13 cellular contexts compared by ENCODE assay signal in genomic region chr21:29192999-29193563, GRCh38.
DNase-seq lines count a peak whose midpoint lies in the region; ATAC-seq and TF ChIP-seq lines count a peak whose summit lies in the region.
"Had no signal": no experiment of that assay in that cellular context is flagged by ENCODE, and none has a peak within 500 bp of the region (broad histone marks: within the 10 kb centered on the region; RNA-seq: fewer than 3 reads in every experiment).

No MANE protein-coding gene starts in this region.

- H3K4me1 Mint-ChIP-seq in memory B cell (peaks cover 14% of the 10 kb centered on the region), type B pancreatic cell (ENCODE audit: unreplicated experiment) (peaks cover 22% of the 10 kb centered on the region)

- H3K4me3 Mint-ChIP-seq in memory B cell (peak overlapping the region; percentile 24), type B pancreatic cell (peak overlapping the region; percentile 76)
- H3K4me3 Mint-ChIP-seq: activated naive CD4-positive, alpha-beta T cell treated with anti-CD3 and anti-CD28 coated beads, Interleukin-2, amount 50 U/mL, for 24 hours had no signal

- intact Hi-C loops in heart left ventricle (cut with DNase I) (no loop called here), Right ventricle myocardium inferior (cut with DNase I) (no loop called here)

- H3K36me3 ChIP-seq in heart left ventricle (no peaks in the 10 kb centered on the region), adipocyte (ENCODE audit: control insufficient read depth, insufficient read depth, low read length, severe bottlenecking) (no peaks in the 10 kb centered on the region), H7 (replicated peaks; ENCODE audit: control insufficient read depth, insufficient read depth, low read length) (no peaks in the 10 kb centered on the region)
- H3K36me3 ChIP-seq: esophagus muscularis mucosa had no signal

- H3K27me3 ChIP-seq in heart left ventricle, result no peaks in the 10 kb centered on the region
- H3K27me3 ChIP-seq in adipocyte (replicated peaks; ENCODE audit: control insufficient read depth, insufficient read depth, low read length), result no peaks in the 10 kb centered on the region
- no peaks in the 10 kb centered on the region for H3K27me3 ChIP-seq in H7 (ENCODE audit: control insufficient read depth, insufficient read depth, low read length)
- H3K27me3 ChIP-seq: esophagus muscularis mucosa had no signal

- H3K9me3 Mint-ChIP-seq in memory B cell (peaks cover 6% of the 10 kb centered on the region), type B pancreatic cell (peaks cover 6% of the 10 kb centered on the region)

- no peak overlapping the region for H3K27ac Mint-ChIP-seq in memory B cell
- H3K27ac Mint-ChIP-seq in type B pancreatic cell, result peak overlapping the region; percentile 70
- H3K27ac Mint-ChIP-seq: activated naive CD4-positive, alpha-beta T cell treated with anti-CD3 and anti-CD28 coated beads, Interleukin-2, amount 50 U/mL, for 24 hours had no signal

- 34 to 58% (median 50%) methylated on average over 12 of the region's 12 CpGs for WGBS in heart left ventricle, 4 donors

- H3K9ac ChIP-seq in adipocyte (ENCODE audit: low read length), result peak overlapping the region; percentile 43

- H3K4me3 ChIP-seq in heart left ventricle, result peak overlapping the region in 9 of 12 donors; percentile 5 to 57 (median 43)
- H3K4me3 ChIP-seq in adipocyte (ENCODE audit: low read length), result peak overlapping the region; percentile 60
- no peak overlapping the region for H3K4me3 ChIP-seq in H7 (ENCODE audit: insufficient read depth, low read depth, low read length)

- H3K4me1 ChIP-seq in heart left ventricle (peaks cover 0 to 57% (median 0%) of the 10 kb centered on the region in 12 donors), adipocyte (ENCODE audit: control insufficient read depth, insufficient read depth, low read length) (peaks cover 60% of the 10 kb centered on the region)

- H3K27me3 Mint-ChIP-seq in memory B cell (no peaks in the 10 kb centered on the region), type B pancreatic cell (no peaks in the 10 kb centered on the region)
- H3K27me3 Mint-ChIP-seq: activated naive CD4-positive, alpha-beta T cell treated with anti-CD3 and anti-CD28 coated beads, Interleukin-2, amount 50 U/mL, for 24 hours had no signal

- H3K36me3 Mint-ChIP-seq in memory B cell (peaks cover 5% of the 10 kb centered on the region), type B pancreatic cell (peaks cover 4% of the 10 kb centered on the region)

- TF ChIP-seq POLR2A in heart left ventricle (IDR thresholded peaks at IDR 0.05), result no peak

- H3K9me3 ChIP-seq in heart left ventricle (no peaks in the 10 kb centered on the region), adipocyte (ENCODE audit: control insufficient read depth, low read length) (no peaks in the 10 kb centered on the region)
- H3K9me3 ChIP-seq: esophagus muscularis mucosa had no signal

- DNase-seq in heart left ventricle (peak in 3 of 5 donors; percentile 36 to 63 (median 47)), Right ventricle myocardium inferior (ENCODE audit: missing footprints) (no peak), adipocyte (ENCODE audit: low read depth) (peak; percentile 57), memory B cell (ENCODE audit: low spot score in 2 of 2) (no peak), type B pancreatic cell (ENCODE audit: extremely low spot score, unreplicated experiment) (no peak), H7 (no peak)
- no peak for DNase-seq in effector CD8-positive, alpha-beta T cell (lab: John Stamatoyannopoulos, UW)
- DNase-seq: activated CD8-positive, alpha-beta memory T cell treated with anti-CD3 and anti-CD28 coated beads, Interleukin-2, amount 50 U/mL, for 4 hours; NCI-H2107; occipital lobe had no signal

- peak overlapping the region in 9 of 12 donors; percentile 34 to 80 (median 57) for H3K27ac ChIP-seq in heart left ventricle
- H3K27ac ChIP-seq: esophagus muscularis mucosa had no signal

- no peak for TF ChIP-seq CTCF in heart left ventricle (IDR thresholded peaks at IDR 0.05)
- TF ChIP-seq CTCF in type B pancreatic cell (conservative IDR thresholded peaks at IDR 0.05), result no peak

- ATAC-seq in heart left ventricle (peak in 3 of 4 donors; percentile 48 to 59 (median 53)), Right ventricle myocardium inferior (no peak), memory B cell (ENCODE audit: low read depth) (no peak), GM21381 (IDR thresholded peaks at IDR 0.05; ENCODE audit: unreplicated experiment) (no peak)

Comparison
In these comparisons a context has a peak if more than half of its experiments do, and no peak if none do; other contexts are left out.
1. ATAC-seq: peak in heart left ventricle (3 of 4); none in Right ventricle myocardium inferior (single experiment), memory B cell (single experiment) and GM21381 (single experiment).
2. DNase-seq: peak in heart left ventricle (3 of 5) and adipocyte (single experiment); none in Right ventricle myocardium inferior (single experiment), memory B cell (0 of 2), type B pancreatic cell (single experiment), effector CD8-positive, alpha-beta T cell (single experiment) and H7 (single experiment).